Comparison of ENCODE assay signal across 14 cellular contexts in genomic region chr12:15712823-15713663, GRCh38.
DNase-seq lines count a peak whose midpoint lies in the region; ATAC-seq, FAIRE-seq and TF ChIP-seq lines count a peak whose summit lies in the region.
"Had no signal": no experiment of that assay in that cellular context is flagged by ENCODE, and none has a peak within 500 bp of the region (broad histone marks: within the 10 kb centered on the region; RNA-seq: fewer than 3 reads in every experiment).

No MANE protein-coding gene starts in this region.

- peak; percentile 12 for DNase-seq in HuH-7.5 (ENCODE audit: low spot score)
- DNase-seq in endothelial cell of umbilical vein (ENCODE audit: low read depth, low spot score) = no peak
- peak; percentile 78 for DNase-seq in lung (ENCODE audit: low spot score)
- DNase-seq in thyroid gland = peak; percentile 80 to 82
- no peak for DNase-seq in activated naive CD4-positive, alpha-beta T cell treated with Interleukin-2 at 50 U/mL for 16 hours
- DNase-seq in stimulated activated CD4-positive, alpha-beta T cell treated with anti-CD3 and anti-CD28 coated beads, Interleukin-4, amount 100 ng/mL, for 24 hours = no peak
- DNase-seq: CD4-positive, CD25-positive, alpha-beta regulatory T cell; endodermal cell; NCI-H1048; stimulated activated CD4-positive, alpha-beta T cell treated with anti-CD3 and anti-CD28 coated beads, Interleukin-4, amount 100 ng/mL, for 4 hours; stimulated activated naive B cell treated with anti-CD40 and anti-IgM and Interleukin-4, amounts not matched to agents 10 μg/mL and 1 μg/mL and 100 μg/mL, for 72 hours had no signal

- no peak overlapping the region for H3K4me3 ChIP-seq in endothelial cell of umbilical vein (replicated peaks in 1 of 3; ENCODE audit: insufficient read depth in 1 of 3, low read depth in 1 of 3, low read length in 3 of 3)
- H3K4me3 ChIP-seq in lung = no peak overlapping the region
- no peak overlapping the region for H3K4me3 ChIP-seq in thyroid gland (replicated peaks in 1 of 3)

- H3K36me3 ChIP-seq in endothelial cell of umbilical vein (ENCODE audit: control insufficient read depth in 2 of 2, extremely low read depth in 1 of 2, insufficient read depth in 2 of 2, low read length in 2 of 2) (no peaks in the 10 kb centered on the region), lung (ENCODE audit: control insufficient read depth in 2 of 2, insufficient read depth in 2 of 2, low read length in 2 of 2) (no peaks in the 10 kb centered on the region), thyroid gland (no peaks in the 10 kb centered on the region)

- CTCF ChIA-PET in endothelial cell of umbilical vein (lab: Charles Lee) = interaction anchor here (1.2 to 2.3 kb wide), 2 partner anchors 8 to 128 kb away, joined by 3 to 5 read pairs; no protein-coding TSS in a partner anchor

- H3K4me2 ChIP-seq in endothelial cell of umbilical vein (ENCODE audit: insufficient read depth, low read length) = no peak overlapping the region

- H2AFZ ChIP-seq in endothelial cell of umbilical vein (ENCODE audit: low read depth, low read length) = peak overlapping the region; percentile 65

- no peaks in the 10 kb centered on the region for H4K20me1 ChIP-seq in endothelial cell of umbilical vein (replicated peaks; ENCODE audit: control insufficient read depth, extremely low read depth, insufficient read depth, low read length)

- dilution Hi-C loops in endothelial cell of umbilical vein (cut with MboI; ENCODE audit: extremely low pct_ligation_motif_present, low sequenced_read_pairs) = no loop called here

- H3K27me3 ChIP-seq in endothelial cell of umbilical vein (ENCODE audit: control insufficient read depth in 2 of 2, insufficient read depth in 2 of 2, low read length in 2 of 2) = no peaks in the 10 kb centered on the region
- no peaks in the 10 kb centered on the region for H3K27me3 ChIP-seq in lung (ENCODE audit: control insufficient read depth, insufficient read depth)
- H3K27me3 ChIP-seq in thyroid gland = no peaks in the 10 kb centered on the region

- no peak for TF ChIP-seq CTCF in endothelial cell of umbilical vein (IDR thresholded peaks at IDR 0.05; ENCODE audit: extremely low read depth in 1 of 2, insufficient read depth in 1 of 2, low read depth in 1 of 2, low read length in 2 of 2)
- TF ChIP-seq CTCF in lung (IDR thresholded peaks at IDR 0.05; ENCODE audit: control extremely low read depth, extremely low read depth) = no peak
- no peak for TF ChIP-seq CTCF in thyroid gland (IDR thresholded peaks at IDR 0.05)

- H3K9me3 ChIP-seq in endothelial cell of umbilical vein (replicated peaks; ENCODE audit: control insufficient read depth, insufficient read depth, low read length) (no peaks in the 10 kb centered on the region), lung (ENCODE audit: control insufficient read depth in 2 of 2, insufficient read depth in 1 of 2, low read length in 1 of 2) (no peaks in the 10 kb centered on the region), thyroid gland (no peaks in the 10 kb centered on the region)

- ATAC-seq in lung (ENCODE audit: insufficient read depth, low FRiP score) = peak; percentile 71
- no peak for ATAC-seq in GM21737 (IDR thresholded peaks at IDR 0.05; ENCODE audit: unreplicated experiment)
- ATAC-seq in GM21381 (IDR thresholded peaks at IDR 0.05; ENCODE audit: unreplicated experiment) = no peak
- ATAC-seq: stimulated activated naive B cell treated with anti-CD40 and anti-IgM and Interleukin-4, amounts not matched to agents 10 μg/mL and 1 μg/mL and 100 μg/mL, for 72 hours had no signal

- no peak for TF ChIP-seq POLR2A in endothelial cell of umbilical vein (IDR thresholded peaks at IDR 0.05; ENCODE audit: low read depth, low read length)
- no peak for TF ChIP-seq POLR2A in thyroid gland (IDR thresholded peaks at IDR 0.05)

- intact Hi-C loops in endothelial cell of umbilical vein (cut with micrococcal nuclease) = no loop called here
- intact Hi-C loops in thyroid gland (cut with DNase I) = loop anchor here (10.0 kb wide), 1 partner anchor 72 kb away; the partner anchor contains the start of gene EPS8

- H3K79me2 ChIP-seq in endothelial cell of umbilical vein (ENCODE audit: control insufficient read depth, insufficient read depth, low read length) = no peaks in the 10 kb centered on the region

- POLR2A ChIA-PET in endothelial cell of umbilical vein (lab: Charles Lee) = no interaction called here

- H3K9ac ChIP-seq in endothelial cell of umbilical vein (replicated peaks; ENCODE audit: extremely low read depth, insufficient read depth, low read length) = no peak overlapping the region

- no TSS peak for BruUV-seq in endothelial cell of umbilical vein (replicated peaks; lab: Mats Ljungman, UMichigan)

- no peaks in the 10 kb centered on the region for H3K9me1 ChIP-seq in endothelial cell of umbilical vein (replicated peaks; ENCODE audit: control insufficient read depth, extremely low read depth, insufficient read depth, low read length)

- peaks cover 3% of the 10 kb centered on the region for H3K4me1 ChIP-seq in endothelial cell of umbilical vein (ENCODE audit: control insufficient read depth, extremely low read depth, insufficient read depth, low read length)
- peaks cover 4 to 5% of the 10 kb centered on the region in 2 donors for H3K4me1 ChIP-seq in lung (ENCODE audit: control insufficient read depth in 2 of 2, insufficient read depth in 2 of 2, low read length in 2 of 2)
- H3K4me1 ChIP-seq in thyroid gland = peaks cover 28 to 45% of the 10 kb centered on the region in 2 donors

- no peak overlapping the region for H3K27ac ChIP-seq in endothelial cell of umbilical vein (ENCODE audit: insufficient read depth, low read depth, low read length)
- H3K27ac ChIP-seq in lung (ENCODE audit: low read depth in 1 of 2, low read length in 1 of 2) = peak overlapping the region; percentile 29 to 42
- H3K27ac ChIP-seq in thyroid gland = peak overlapping the region; percentile 28 to 81 (median 75)

- no peak for FAIRE-seq in endothelial cell of umbilical vein (lab: Jason Lieb, UNC)
- FAIRE-seq: HTR-8/SVneo had no signal

- 48 to 78% methylated on average over 8 of the region's 8 CpGs for WGBS in lung, 2 donors
- WGBS in thyroid gland, 2 donors = 31 to 34% methylated on average over 8 of the region's 8 CpGs

TF ChIP-seq in endothelial cell of umbilical vein, 7 proteins besides CTCF, POLR2A, EP300 and RAD21:
- TF ChIP-seq FOS (IDR thresholded peaks at IDR 0.05; ENCODE audit: borderline replicate concordance, insufficient read depth, low read length) (no peak), MYC (IDR thresholded peaks at IDR 0.05; ENCODE audit: low read depth, low read length) (no peak), POLR2AphosphoS5 (IDR thresholded peaks at IDR 0.05; ENCODE audit: insufficient read depth, low read depth, low read length) (no peak), JUN (IDR thresholded peaks at IDR 0.05; ENCODE audit: borderline replicate concordance, insufficient read depth, insufficient read length, low read depth) (no peak), EZH2 (IDR thresholded peaks at IDR 0.05; ENCODE audit: borderline replicate concordance, low read depth, low read length, severe bottlenecking) (no peak), GATA2 (IDR thresholded peaks at IDR 0.05; ENCODE audit: insufficient read depth, insufficient read length, low read depth, low read length) (no peak)
- TF ChIP-seq, protein P1, sequence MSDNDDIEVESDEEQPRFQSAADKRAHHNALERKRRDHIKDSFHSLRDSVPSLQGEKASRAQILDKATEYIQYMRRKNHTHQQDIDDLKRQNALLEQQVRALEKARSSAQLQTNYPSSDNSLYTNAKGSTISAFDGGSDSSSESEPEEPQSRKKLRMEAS (IDR thresholded peaks at IDR 0.05; ENCODE audit: insufficient read depth, insufficient read length) = no peak

Comparison
In these comparisons a context has a peak if more than half of its experiments do, and no peak if none do; other contexts are left out.
1. DNase-seq: peak in HuH-7.5 (single experiment), lung (single experiment) and thyroid gland (2 of 2); none in endothelial cell of umbilical vein (single experiment), activated naive CD4-positive, alpha-beta T cell treated with Interleukin-2 at 50 U/mL for 16 hours (single experiment) and stimulated activated CD4-positive, alpha-beta T cell treated with anti-CD3 and anti-CD28 coated beads, Interleukin-4, amount 100 ng/mL, for 24 hours (single experiment).